8 cellular contexts compared by ENCODE assay signal in the genomic region with DNA sequence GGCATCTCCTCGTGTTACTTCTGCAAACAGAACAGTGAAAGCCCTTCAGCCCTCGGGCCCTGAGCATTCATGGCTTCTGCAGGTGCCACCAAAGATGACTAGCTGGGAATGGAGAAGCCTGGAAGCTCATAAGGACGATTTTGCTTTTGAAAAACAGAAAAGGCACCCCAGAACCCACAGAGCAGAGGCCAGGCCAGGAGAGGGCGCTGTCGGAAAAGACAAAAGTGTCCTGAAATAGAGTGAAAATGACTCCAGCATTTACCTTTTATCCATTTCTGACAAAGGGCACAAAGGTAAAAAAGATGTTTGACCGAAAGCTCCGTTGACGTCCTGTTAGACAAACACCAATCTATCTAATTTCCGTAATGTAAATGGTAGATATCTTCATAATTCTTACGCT. TPM values are rescaled to one million over a fixed set of nuclear protein-coding genes. Genes with fewer than 3 reads are reported as not detected.
DNase-seq lines count a peak whose midpoint lies in the region; ATAC-seq, FAIRE-seq and TF ChIP-seq lines count a peak whose summit lies in the region.

No MANE protein-coding gene starts in this region.

- no peak for TF ChIP-seq POLR2A in GM18505 (IDR thresholded peaks at IDR 0.05; ENCODE audit: borderline replicate concordance, extremely low read depth, insufficient read depth, insufficient read length)

- H3K27ac Mint-ChIP-seq in WTC11 (no peak overlapping the region), mesothelial cell of epicardium (no peak overlapping the region)

- H3K4me1 Mint-ChIP-seq in WTC11 (peaks cover 18% of the 10 kb centered on the region), mesothelial cell of epicardium (no peaks in the 10 kb centered on the region)

- H3K4me3 Mint-ChIP-seq in WTC11 (no peak overlapping the region), mesothelial cell of epicardium (no peak overlapping the region)

- DNase-seq in D721Med (ENCODE audit: insufficient read length, low spot score) (no peak), LHCN-M2 (ENCODE audit: low read depth) (peak; percentile 11), WTC11 (ENCODE audit: low spot score) (peak; percentile 81), mesothelial cell of epicardium (ENCODE audit: low spot score in 2 of 2, unreplicated experiment in 2 of 2) (peak in 1 of 2 experiments; percentile 53), NCI-H2107 (lab: John Stamatoyannopoulos, UW) (no peak)
- peak; percentile 44 for DNase-seq in central memory CD4-positive, alpha-beta T cell
- peak; percentile 15 to 50 for DNase-seq in stimulated activated CD8-positive, alpha-beta memory T cell treated with anti-CD3 and anti-CD28 coated beads, Interleukin-4, amount 100 ng/mL, for 4 hours (ENCODE audit: low read depth in 2 of 2, low spot score in 1 of 2)

- CTCF ChIA-PET in WTC11 (lab: Charles Lee), result interaction anchor here (0.6 to 3.0 kb wide), 26 partner anchors 10 to 456 kb away, joined by 3 to 67 read pairs (median 4); a partner anchor contains a TSS

- no peak for FAIRE-seq in D721Med (lab: Jason Lieb, UNC)

- peak; percentile 76 for TF ChIP-seq CTCF in D721Med (IDR thresholded peaks at IDR 0.05; ENCODE audit: insufficient read depth, missing control alignments)
- TF ChIP-seq CTCF in WTC11 (IDR thresholded peaks at IDR 0.05), result peak; percentile 82
- peak; percentile 48 for TF ChIP-seq CTCF in mesothelial cell of epicardium (IDR thresholded peaks at IDR 0.05; ENCODE audit: unreplicated experiment)

- peaks cover 3% of the 10 kb centered on the region; the same call in 1 of the 2 replicates for H3K36me3 Mint-ChIP-seq in WTC11
- H3K36me3 Mint-ChIP-seq in mesothelial cell of epicardium, result peaks cover 7% of the 10 kb centered on the region

- H3K9me3 Mint-ChIP-seq in WTC11, result peaks cover 16% of the 10 kb centered on the region
- H3K9me3 Mint-ChIP-seq in mesothelial cell of epicardium, result peaks cover 12% of the 10 kb centered on the region

- ATAC-seq in WTC11 (peak; percentile 70), GM18505 (IDR thresholded peaks at IDR 0.05; ENCODE audit: unreplicated experiment) (no peak)

- POLR2A ChIA-PET in WTC11 (lab: Charles Lee), result no interaction called here

- H3K27me3 Mint-ChIP-seq in WTC11 (ENCODE audit: low read depth) (peaks cover 21% of the 10 kb centered on the region), mesothelial cell of epicardium (ENCODE audit: low read depth) (peaks cover 32% of the 10 kb centered on the region)

TF ChIP-seq in WTC11, 78 proteins besides CTCF, POLR2A, EP300 and RAD21:
- TF ChIP-seq NR3C1 (CRISPR knock-in tag; conservative IDR thresholded peaks at IDR 0.05; ENCODE audit: low read depth), result no peak
- TF ChIP-seq, protein P1, sequence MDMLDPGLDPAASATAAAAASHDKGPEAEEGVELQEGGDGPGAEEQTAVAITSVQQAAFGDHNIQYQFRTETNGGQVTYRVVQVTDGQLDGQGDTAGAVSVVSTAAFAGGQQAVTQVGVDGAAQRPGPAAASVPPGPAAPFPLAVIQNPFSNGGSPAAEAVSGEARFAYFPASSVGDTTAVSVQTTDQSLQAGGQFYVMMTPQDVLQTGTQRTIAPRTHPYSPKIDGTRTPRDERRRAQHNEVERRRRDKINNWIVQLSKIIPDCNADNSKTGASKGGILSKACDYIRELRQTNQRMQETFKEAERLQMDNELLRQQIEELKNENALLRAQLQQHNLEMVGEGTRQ (CRISPR knock-in tag; IDR thresholded peaks at IDR 0.05), result no peak
- no peak for TF ChIP-seq GRHL2 (CRISPR knock-in tag; IDR thresholded peaks at IDR 0.05; ENCODE audit: insufficient replicate concordance, severe bottlenecking)
- TF ChIP-seq NFE2L1 (CRISPR knock-in tag; IDR thresholded peaks at IDR 0.05), result no peak

RNA-seq across cellular contexts. Expression of a gene that starts 37.6 kb away (rescaled TPM):
- 29.2 and 33.3 TPM in 2 replicates for total RNA-seq in LHCN-M2 (2014; rRNA removed)
- polyA plus RNA-seq in LHCN-M2 (2012), result 5.4 TPM
- total RNA-seq in WTC11 (2021), result 72.7 to 85.5 TPM (median 74.2 TPM) in 3 replicates
- total RNA-seq in mesothelial cell of epicardium, result 59.5 to 65.1 TPM (median 60.0 TPM) in 3 replicates

Comparison
In these comparisons a context has a peak if more than half of its experiments do, and no peak if none do; other contexts are left out.
1. DNase-seq: peak in LHCN-M2 (single experiment), WTC11 (single experiment), central memory CD4-positive, alpha-beta T cell (single experiment) and stimulated activated CD8-positive, alpha-beta memory T cell treated with anti-CD3 and anti-CD28 coated beads, Interleukin-4, amount 100 ng/mL, for 4 hours (2 of 2); none in D721Med (single experiment) and NCI-H2107 (single experiment).
2. Peak in every context shown above with its lines, with median percentiles within 50 percentile points of each other: CTCF ChIP-seq.